Comparison of ENCODE assay signal across 29 cellular contexts in the genomic region with DNA sequence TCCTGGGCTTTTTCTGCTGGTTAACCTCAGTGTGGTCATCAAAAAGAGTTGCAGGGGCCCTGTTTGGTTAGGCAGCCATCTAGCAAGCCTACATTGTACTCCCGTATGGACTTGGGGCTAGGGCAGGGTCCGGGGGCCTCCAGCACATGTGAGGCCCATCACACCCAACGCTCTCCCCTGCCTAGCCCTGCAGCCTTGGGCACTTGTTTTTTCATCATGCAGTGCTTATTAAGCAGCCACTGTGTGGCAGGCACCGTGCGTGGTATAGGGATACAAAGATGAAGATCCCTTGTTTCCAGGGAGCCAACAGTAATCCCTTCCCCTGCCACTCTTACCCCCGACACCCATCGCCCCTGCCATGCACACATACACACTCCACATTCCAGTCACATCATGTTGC. TPM values are rescaled to one million over a fixed set of nuclear protein-coding genes. Genes with fewer than 3 reads are reported as not detected.
DNase-seq lines count a peak whose midpoint lies in the region; ATAC-seq and TF ChIP-seq lines count a peak whose summit lies in the region.
"Had no signal": no experiment of that assay in that cellular context is flagged by ENCODE, and none has a peak within 500 bp of the region (broad histone marks: within the 10 kb centered on the region; RNA-seq: fewer than 3 reads in every experiment).

No MANE protein-coding gene starts in this region.

- H3K27ac ChIP-seq in H9 (ENCODE audit: insufficient read length, low read depth, low read length): no peak overlapping the region
- peak overlapping the region in 47 of 59 donors; percentile 2 to 94 (median 76) for H3K27ac ChIP-seq in dorsolateral prefrontal cortex
- H3K27ac ChIP-seq: epithelial cell of prostate, ovary, PC-9, SJCRH30, stomach, transverse colon had no signal

- H4K91ac ChIP-seq in H9 (ENCODE audit: insufficient read length, low read depth, low read length): no peak overlapping the region

- H4K8ac ChIP-seq in H9 (replicated peaks; ENCODE audit: insufficient read length, low read depth, low read length): no peak overlapping the region

- TF ChIP-seq CTCF in H9 (conservative IDR thresholded peaks at IDR 0.05) (no peak), dorsolateral prefrontal cortex (IDR thresholded peaks at IDR 0.05 in 54 of 56, conservative IDR thresholded peaks at IDR 0.05 in 2 of 56; ENCODE audit: low read depth in 1 of 56, partially characterized antibody in 56 of 56) (peak in 4 of 56 donors; percentile 9 to 65 (median 16))

- H3K9me3 ChIP-seq in H9 (ENCODE audit: control insufficient read depth, low read depth, low read length): no peaks in the 10 kb centered on the region
- H3K9me3 ChIP-seq: ovary, SJCRH30, stomach, transverse colon had no signal

- DNase-seq in NCI-H2227 (lab: John Stamatoyannopoulos, UW; ENCODE audit: unreplicated experiment) (peak; percentile 66), NCI-H2227 treated with DMSO at 0.1 percent for 48 hours (lab: John Stamatoyannopoulos, UW) (no peak), H9 (no peak), dorsolateral prefrontal cortex (peak in 1 of 10 donors; percentile 70), pons (ENCODE audit: low spot score) (peak; percentile 40), Kasumi-1 (lab: John Stamatoyannopoulos, UW) (no peak)
- DNase-seq: 8988T; activated CD4-positive, alpha-beta T cell treated with anti-CD3 and anti-CD28 coated beads for 36 hours; activated naive CD4-positive, alpha-beta T cell treated with anti-CD3 and anti-CD28 coated beads, Interleukin-2, amount 10 ng/mL, durations not matched to agents 7 days and 5 days; activated T-cell treated with anti-CD3 and anti-CD28 coated beads, Interleukin-2, amount 50 U/mL, for 48 hours; CD8-positive, alpha-beta memory T cell; central memory CD4-positive, alpha-beta T cell; HFFc6; naive thymus-derived CD8-positive, alpha-beta T cell; NCI-H2081 treated with DMSO at 0.1 percent for 48 hours; ovary; PC-9; SJCRH30; stimulated activated CD8-positive, alpha-beta memory T cell treated with anti-CD3 and anti-CD28 coated beads, Interleukin-4, amount 100 ng/mL, for 48 hours; stomach; transverse colon had no signal

- H2BK20ac ChIP-seq in H9 (ENCODE audit: low read depth, low read length, poor library complexity, severe bottlenecking): no peak overlapping the region

- no peak overlapping the region for H3T11ph ChIP-seq in H9 (ENCODE audit: low read length)

- no peak overlapping the region for H3K4me3 Mint-ChIP-seq in H9
- H3K4me3 Mint-ChIP-seq: activated CD4-positive, alpha-beta T cell treated with anti-CD3 and anti-CD28 coated beads for 36 hours; activated naive CD4-positive, alpha-beta T cell treated with anti-CD3 and anti-CD28 coated beads, Interleukin-2, amount 10 ng/mL, durations not matched to agents 7 days and 5 days; CD8-positive, alpha-beta memory T cell; HFFc6; mesothelial cell of epicardium; naive thymus-derived CD8-positive, alpha-beta T cell had no signal

- H3K23ac ChIP-seq in H9 (ENCODE audit: insufficient read length, low read depth, low read length): no peak overlapping the region

- no peak overlapping the region for H3K4me2 ChIP-seq in H9 (ENCODE audit: insufficient read depth, insufficient read length, low read length)
- H3K4me2 ChIP-seq: PC-9 had no signal

- no peak overlapping the region for H3K4me3 ChIP-seq in dorsolateral prefrontal cortex
- H3K4me3 ChIP-seq: ovary, PC-9, SJCRH30, stomach, transverse colon had no signal

- H3K27me3 Mint-ChIP-seq in H9 (ENCODE audit: low read depth): no peaks in the 10 kb centered on the region
- H3K27me3 Mint-ChIP-seq: activated CD4-positive, alpha-beta T cell treated with anti-CD3 and anti-CD28 coated beads for 36 hours; activated naive CD4-positive, alpha-beta T cell treated with anti-CD3 and anti-CD28 coated beads, Interleukin-2, amount 10 ng/mL, durations not matched to agents 7 days and 5 days had no signal

- no peak overlapping the region for H3K9ac ChIP-seq in H9 (ENCODE audit: extremely low read depth, insufficient read length, low read length)

- H2AK5ac ChIP-seq in H9 (ENCODE audit: insufficient read length, low read length): no peak overlapping the region

- H2BK15ac ChIP-seq in H9 (ENCODE audit: low read depth, low read length): no peak overlapping the region

- H2AFZ ChIP-seq in H9 (ENCODE audit: low read length): no peak overlapping the region
- H2AFZ ChIP-seq: PC-9 had no signal

- H3K27me3 ChIP-seq in H9 (ENCODE audit: insufficient read depth, low read length): no peaks in the 10 kb centered on the region
- H3K27me3 ChIP-seq in dorsolateral prefrontal cortex: no peaks in the 10 kb centered on the region
- H3K27me3 ChIP-seq: ovary, SJCRH30, stomach, transverse colon had no signal

- H3K56ac ChIP-seq in H9 (ENCODE audit: insufficient read length, low read depth, low read length): no peak overlapping the region

- H3K4me1 Mint-ChIP-seq in H9: peaks cover 10 to 31% of the 10 kb centered on the region in 2 experiments
- H3K4me1 Mint-ChIP-seq: activated CD4-positive, alpha-beta T cell treated with anti-CD3 and anti-CD28 coated beads for 36 hours; activated naive CD4-positive, alpha-beta T cell treated with anti-CD3 and anti-CD28 coated beads, Interleukin-2, amount 10 ng/mL, durations not matched to agents 7 days and 5 days; CD8-positive, alpha-beta memory T cell had no signal

- no peak overlapping the region for H3K4ac ChIP-seq in H9 (ENCODE audit: low read depth, low read length)

- no peaks in the 10 kb centered on the region for H3K79me1 ChIP-seq in H9 (ENCODE audit: insufficient read depth, low read depth, low read length, poor library complexity, severe bottlenecking)

- H3K23me2 ChIP-seq in H9 (ENCODE audit: insufficient read length, low read depth, low read length, poor library complexity, severe bottlenecking): no peaks in the 10 kb centered on the region

- H3K9me3 Mint-ChIP-seq in H9: no peaks in the 10 kb centered on the region
- H3K9me3 Mint-ChIP-seq: activated naive CD4-positive, alpha-beta T cell treated with anti-CD3 and anti-CD28 coated beads, Interleukin-2, amount 10 ng/mL, durations not matched to agents 7 days and 5 days; CD8-positive, alpha-beta memory T cell; HFFc6; mesothelial cell of epicardium; naive thymus-derived CD8-positive, alpha-beta T cell had no signal

- H2BK5ac ChIP-seq in H9 (ENCODE audit: insufficient read length, low read length): no peak overlapping the region

- no peaks in the 10 kb centered on the region for H3K79me2 ChIP-seq in H9 (ENCODE audit: insufficient read depth, low read length)

- no CpG with 5 or more reads among the region's 7 CpGs for WGBS in H9 (ENCODE audit: extremely low coverage, insufficient read length, low lambda C conversion rate)

- no peak overlapping the region for H2BK12ac ChIP-seq in H9 (ENCODE audit: insufficient read length, low read depth, low read length)

- H3K14ac ChIP-seq in H9 (ENCODE audit: insufficient read depth, low read length): no peak overlapping the region

- H3K18ac ChIP-seq in H9 (ENCODE audit: insufficient read length, low read depth, low read length): no peak overlapping the region

- H3K36me3 Mint-ChIP-seq in H9 (ENCODE audit: insufficient read depth in 1 of 3, low read depth in 3 of 3): no peaks in the 10 kb centered on the region; a peak in 1 of 7 replicates
- H3K36me3 Mint-ChIP-seq: activated naive CD4-positive, alpha-beta T cell treated with anti-CD3 and anti-CD28 coated beads, Interleukin-2, amount 10 ng/mL, durations not matched to agents 7 days and 5 days; CD8-positive, alpha-beta memory T cell; mesothelial cell of epicardium; naive thymus-derived CD8-positive, alpha-beta T cell had no signal

- H3K27ac Mint-ChIP-seq in H9: peak overlapping the region; percentile 42 to 91 (median 68); a peak in 4 of 7 replicates
- H3K27ac Mint-ChIP-seq: activated CD4-positive, alpha-beta T cell treated with anti-CD3 and anti-CD28 coated beads for 36 hours; activated naive CD4-positive, alpha-beta T cell treated with anti-CD3 and anti-CD28 coated beads, Interleukin-2, amount 10 ng/mL, durations not matched to agents 7 days and 5 days; HFFc6; mesothelial cell of epicardium; naive thymus-derived CD8-positive, alpha-beta T cell had no signal

- intact Hi-C loops in dorsolateral prefrontal cortex (cut with DNase I): no loop called here

- no peaks in the 10 kb centered on the region for H3K4me1 ChIP-seq in H9 (ENCODE audit: insufficient read depth, low read length)
- H3K4me1 ChIP-seq: transverse colon had no signal

- no peak overlapping the region for H4K5ac ChIP-seq in H9 (ENCODE audit: insufficient read length, low read depth, low read length)

- no peak overlapping the region for H2BK120ac ChIP-seq in H9 (ENCODE audit: low read depth, low read length, poor library complexity, severe bottlenecking)

- no peaks in the 10 kb centered on the region for H4K20me1 ChIP-seq in H9 (ENCODE audit: control insufficient read depth, insufficient read depth, insufficient read length)

- ATAC-seq in HG03460 (IDR thresholded peaks at IDR 0.05; ENCODE audit: unreplicated experiment) (no peak), GM19455 (IDR thresholded peaks at IDR 0.05; ENCODE audit: unreplicated experiment) (no peak)
- ATAC-seq: activated CD4-positive, alpha-beta T cell treated with anti-CD3 and anti-CD28 coated beads for 36 hours; naive thymus-derived CD8-positive, alpha-beta T cell had no signal

RNA-seq across cellular contexts. Expression of a gene that starts 14.2 kb away (rescaled TPM):
- total RNA-seq in H9 (2021): 10.6 and 10.9 TPM in 2 replicates
- 100 to 1,000 TPM in 118 of 120 experiments, 10 to 100 TPM in 2; 92.4 to 559 (median 198) TPM for total RNA-seq in dorsolateral prefrontal cortex
- total RNA-seq: activated CD8-positive, alpha-beta memory T cell treated with anti-CD3 and anti-CD28 coated beads for 36 hours; T-helper 1 cell treated with Interleukin-12 subunit alpha and Interleukin-12 subunit beta and Interleukin-4 antibody, amounts not matched to agents 30 ng/mL and 1 ng/mL, for 36 hours had no signal

RNA-seq across cellular contexts. Expression of a gene that starts 32.9 kb away (rescaled TPM):
- not detected in 2 replicates for total RNA-seq in H9 (2021)
- total RNA-seq in dorsolateral prefrontal cortex: 10 to 100 TPM in 117 of 120 experiments, 1 to 10 TPM in 3; 7.8 to 32.2 (median 17.3) TPM
- total RNA-seq: activated CD8-positive, alpha-beta memory T cell treated with anti-CD3 and anti-CD28 coated beads for 36 hours; CD8-positive, alpha-beta memory T cell; HFFc6; M059J; NCI-H460; PC-9; T-helper 1 cell treated with Interleukin-12 subunit alpha and Interleukin-12 subunit beta and Interleukin-4 antibody, amounts not matched to agents 30 ng/mL and 1 ng/mL, for 36 hours; transverse colon had no signal

Comparison
In these comparisons a context has a peak if more than half of its experiments do, and no peak if none do; other contexts are left out.
1. DNase-seq: peak in NCI-H2227 (single experiment) and pons (single experiment); none in NCI-H2227 treated with DMSO at 0.1 percent for 48 hours (single experiment), H9 (single experiment) and Kasumi-1 (0 of 2).